Comparison of ENCODE assay signal across 21 cellular contexts in genomic region chr18:59691996-59692395, GRCh38. TPM values are rescaled to one million over a fixed set of nuclear protein-coding genes. Genes with fewer than 3 reads are reported as not detected.
DNase-seq lines count a peak whose midpoint lies in the region; ATAC-seq, FAIRE-seq and TF ChIP-seq lines count a peak whose summit lies in the region.
"Had no signal": no experiment of that assay in that cellular context is flagged by ENCODE, and none has a peak within 500 bp of the region (broad histone marks: within the 10 kb centered on the region; RNA-seq: fewer than 3 reads in every experiment).

No MANE protein-coding gene starts in this region.

- peaks cover 11% of the 10 kb centered on the region for H3K23me2 ChIP-seq in H1 (ENCODE audit: low read depth, low read length)

- CTCF ChIA-PET in H1 (lab: Charles Lee; ENCODE audit: partially characterized antibody) (interaction anchor here (1.1 to 3.1 kb wide), 2 partner anchors 10 to 233 kb away, joined by 3 to 12 read pairs; no protein-coding TSS in a partner anchor), RWPE1 (lab: Yijun Ruan, JAX) (no interaction called here)

- H4K20me1 ChIP-seq in H1 (replicated peaks in 1 of 2; ENCODE audit: control insufficient read depth in 1 of 2, insufficient read depth in 2 of 2, low read length in 2 of 2): no peaks in the 10 kb centered on the region
- H4K20me1 ChIP-seq: BLaER1 had no signal

- no peak overlapping the region for H2BK15ac ChIP-seq in H1 (ENCODE audit: low read length)

- no peak for ATAC-seq in GM18520 (IDR thresholded peaks at IDR 0.05; ENCODE audit: unreplicated experiment)
- ATAC-seq: CD8-positive, alpha-beta T cell; HCT116; K562 had no signal

- H3K36me3 ChIP-seq in H1 (ENCODE audit: control insufficient read depth in 2 of 4, insufficient read depth in 4 of 4, low read length in 3 of 4): no peaks in the 10 kb centered on the region
- H3K36me3 ChIP-seq in muscle layer of colon (ENCODE audit: insufficient read depth, low read length): no peaks in the 10 kb centered on the region
- no peaks in the 10 kb centered on the region for H3K36me3 ChIP-seq in transverse colon
- H3K36me3 ChIP-seq: BLaER1, Peyer's patch had no signal

- H3K4me3 ChIP-seq in H1 (ENCODE audit: extremely low read depth in 1 of 4, insufficient read depth in 2 of 4, low read depth in 3 of 4, low read length in 4 of 4) (no peak overlapping the region), muscle layer of colon (ENCODE audit: low read depth in 1 of 2, low read length in 2 of 2) (no peak overlapping the region), transverse colon (no peak overlapping the region)
- H3K4me3 ChIP-seq: BLaER1, K562, Peyer's patch, SK-N-MC had no signal

- H3K18ac ChIP-seq in H1 (ENCODE audit: extremely low read depth, low read length): peak overlapping the region; percentile 40; the same call in 1 of the 2 replicates

- no peak overlapping the region for H3K4me2 ChIP-seq in H1 (ENCODE audit: insufficient read depth in 1 of 2, low read depth in 2 of 2, low read length in 2 of 2)
- H3K4me2 ChIP-seq: BLaER1 had no signal

- H3K4ac ChIP-seq in H1 (replicated peaks; ENCODE audit: insufficient read length, low read depth, low read length): no peak overlapping the region

- H2AFZ ChIP-seq in H1 (ENCODE audit: low read length): no peak overlapping the region

- peak overlapping the region; percentile 9 for H4K91ac ChIP-seq in H1 (replicated peaks; ENCODE audit: insufficient read length, low read length)

- no peak overlapping the region for H3K56ac ChIP-seq in H1 (replicated peaks; ENCODE audit: insufficient read length, low read depth, low read length)

- WGBS in H1 (ENCODE audit: extremely low coverage in 1 of 2, insufficient coverage in 1 of 2, insufficient read length in 1 of 2, insufficient replicate concordance in 2 of 2, low coverage in 1 of 2, low lambda C conversion rate in 2 of 2, missing lambda C conversion rate in 1 of 2), 2 experiments: 64% methylated on average over 4 of the region's 4 CpGs; no CpG with 5 or more reads in 1 of the 2 experiments
- 65 to 83% methylated on average over 2 to 4 of the region's 4 CpGs for WGBS in transverse colon (ENCODE audit: low coverage in 1 of 2), 2 donors

- POLR2A ChIA-PET in H1 (lab: Charles Lee; ENCODE audit: partially characterized antibody) (interaction anchor here (2.3 kb wide), 1 partner anchor 11 kb away, joined by 9 read pairs; no protein-coding TSS in a partner anchor), RWPE1 (lab: Yijun Ruan, JAX; ENCODE audit: low non-redundant PET) (no interaction called here)

- no peak overlapping the region for H2BK5ac ChIP-seq in H1 (ENCODE audit: low read depth, low read length)

- H3K27ac ChIP-seq in H1 (ENCODE audit: low read depth, low read length) (no peak overlapping the region), muscle layer of colon (ENCODE audit: low read depth, low read length) (peak overlapping the region; percentile 65), transverse colon (peak overlapping the region in 3 of 4 donors; percentile 13 to 52 (median 44)), RWPE1 (no peak overlapping the region)
- H3K27ac ChIP-seq: BLaER1, Peyer's patch, SK-N-MC had no signal

- peak overlapping the region; percentile 24; the same call in 1 of the 2 replicates for H2BK20ac ChIP-seq in H1 (ENCODE audit: low read length)

- no peak overlapping the region for H3K23ac ChIP-seq in H1 (ENCODE audit: insufficient read length)

- H3K27me3 ChIP-seq in H1 (replicated peaks in 1 of 4; ENCODE audit: control insufficient read depth in 3 of 4, extremely low read depth in 1 of 4, insufficient read depth in 3 of 4, low read length in 3 of 4): peaks cover 7 to 37% (median 23%) of the 10 kb centered on the region in 4 experiments
- H3K27me3 ChIP-seq in muscle layer of colon (ENCODE audit: control insufficient read depth in 1 of 2, insufficient read depth in 2 of 2, low read length in 2 of 2): no peaks in the 10 kb centered on the region
- peaks cover 45% of the 10 kb centered on the region for H3K27me3 ChIP-seq in transverse colon
- H3K27me3 ChIP-seq: BLaER1, Peyer's patch had no signal

- H4K5ac ChIP-seq in H1 (ENCODE audit: insufficient read length, low read depth, low read length): no peak overlapping the region

- H2BK120ac ChIP-seq in H1 (replicated peaks; ENCODE audit: low read depth, low read length): no peak overlapping the region

- TF ChIP-seq CTCF in H1 (IDR thresholded peaks at IDR 0.05; ENCODE audit: control extremely low read depth in 1 of 3, insufficient read depth in 1 of 3, low read depth in 1 of 3, low read length in 3 of 3) (no peak), transverse colon (IDR thresholded peaks at IDR 0.05) (no peak), RWPE1 (conservative IDR thresholded peaks at IDR 0.05; ENCODE audit: low read depth) (no peak)

- H4K8ac ChIP-seq in H1 (ENCODE audit: extremely low read depth, insufficient read depth, low read length): no peak overlapping the region

- peak; percentile 55 for DNase-seq in HCEC 1CT
- DNase-seq in H1 (ENCODE audit: low read depth in 1 of 2, low spot score in 2 of 2): no peak
- no peak for DNase-seq in transverse colon
- DNase-seq in NCI-H2171 treated with DMSO at 0.1 percent for 48 hours (lab: John Stamatoyannopoulos, UW): no peak
- no peak for DNase-seq in RWPE1 (ENCODE audit: low spot score)
- DNase-seq: Calu3; CD8-positive, alpha-beta T cell; DMS53; NCI-H1092 treated with DMSO at 0.1 percent for 48 hours; NCI-H146; NCI-H2081; Peyer's patch; Right ventricle myocardium superior had no signal

- no peaks in the 10 kb centered on the region for H3K9me3 ChIP-seq in H1 (ENCODE audit: insufficient read depth in 2 of 2, low read depth in 1 of 2, low read length in 1 of 2)
- H3K9me3 ChIP-seq in muscle layer of colon (ENCODE audit: low read length): no peaks in the 10 kb centered on the region
- H3K9me3 ChIP-seq in transverse colon: no peaks in the 10 kb centered on the region
- H3K9me3 ChIP-seq: Peyer's patch had no signal

- H3K4me1 ChIP-seq in H1 (replicated peaks in 1 of 4; ENCODE audit: control insufficient read depth in 3 of 4, insufficient read depth in 4 of 4, low read length in 3 of 4) (peaks cover 5 to 30% (median 25%) of the 10 kb centered on the region in 4 experiments), muscle layer of colon (ENCODE audit: insufficient read depth, low read length) (peaks cover 42% of the 10 kb centered on the region), transverse colon (peaks cover 0 to 13% (median 2%) of the 10 kb centered on the region in 4 donors)
- H3K4me1 ChIP-seq: Peyer's patch had no signal

- FAIRE-seq in H1 (lab: Jason Lieb, UNC): no peak
- FAIRE-seq: K562 had no signal

- no peak overlapping the region for H3K14ac ChIP-seq in H1 (ENCODE audit: insufficient read length)

- no peaks in the 10 kb centered on the region; the same call in 1 of the 2 replicates for H3K79me1 ChIP-seq in H1 (ENCODE audit: low read depth, low read length)

- TF ChIP-seq EP300 in H1 (IDR thresholded peaks at IDR 0.05; ENCODE audit: borderline replicate concordance in 1 of 2, low read depth in 2 of 2, low read length in 2 of 2) (no peak), transverse colon (IDR thresholded peaks at IDR 0.05; ENCODE audit: low read depth) (no peak)

- TF ChIP-seq POLR2A in H1 (IDR thresholded peaks at IDR 0.05; ENCODE audit: control extremely low read depth in 1 of 2, low read depth in 2 of 2, low read length in 2 of 2): no peak
- TF ChIP-seq POLR2A in transverse colon (IDR thresholded peaks at IDR 0.05): no peak

- peak overlapping the region; percentile 77; the same call in 1 of the 2 replicates for H2AK5ac ChIP-seq in H1 (ENCODE audit: low read depth, low read length)

- intact Hi-C loops in transverse colon (cut with DNase I; ENCODE audit: low total_unique reads): loop anchor here (10.0 kb wide), 2 partner anchors 57 to 227 kb away; no protein-coding TSS in a partner anchor

- TF ChIP-seq RAD21 in H1 (IDR thresholded peaks at IDR 0.05 in 1 of 2, conservative IDR thresholded peaks at IDR 0.05 in 1 of 2; ENCODE audit: low read depth in 2 of 2, low read length in 2 of 2): no peak

- peak overlapping the region; percentile 11; the same call in 1 of the 2 replicates for H2BK12ac ChIP-seq in H1 (ENCODE audit: low read depth, low read length)

- H3K79me2 ChIP-seq in H1 (ENCODE audit: control insufficient read depth in 1 of 2, insufficient read depth in 2 of 2, low read length in 2 of 2): no peaks in the 10 kb centered on the region

- H3K9ac ChIP-seq in H1 (replicated peaks in 1 of 4; ENCODE audit: extremely low read depth in 1 of 4, low read depth in 3 of 4, low read length in 3 of 4) (no peak overlapping the region), muscle layer of colon (ENCODE audit: low read length) (no peak overlapping the region)
- H3K9ac ChIP-seq: BLaER1 had no signal

- in situ Hi-C loops in transverse colon (cut with MboI; ENCODE audit: low pct_ligation_motif_present in 1 of 4, low pct_unique_long_range_greater_than_20kb in 1 of 4, low sequenced_read_pairs in 3 of 4): no loop called here

TF ChIP-seq in H1, 55 proteins besides CTCF, POLR2A, EP300 and RAD21:
- TF ChIP-seq CBX8 (IDR thresholded peaks at IDR 0.05; ENCODE audit: borderline replicate concordance, low read depth, low read length) (no peak), HDAC6 (IDR thresholded peaks at IDR 0.05; ENCODE audit: low read depth, low read length) (no peak), GTF2F1 (IDR thresholded peaks at IDR 0.05; ENCODE audit: borderline replicate concordance, low read depth, low read length) (no peak)

RNA-seq across cellular contexts. Expression of gene CCBE1, which starts 5.2 kb away (rescaled TPM):
- total RNA-seq in H1 (2021; fragmentation: NEBNext Ultra II Directional; extraction: Animal tissue kit (Norgen Biotek cat#: 25700)): 2.6 and 4.4 TPM in 2 replicates
- 2.1 and 5.2 TPM in 2 replicates for polyA plus RNA-seq in H1 (2011; rRNA removed)
- polyA plus RNA-seq in H1 (2011; cell fraction: cytosol; rRNA removed): 4.4 TPM
- polyA plus RNA-seq in H1 (2011; cell fraction: nucleus; rRNA removed): 6.9 TPM
- 2.7 to 5.1 TPM (median 4.1 TPM) in 4 replicates for polyA plus RNA-seq in H1 (2012, experiment 1 of 2)
- 0.80 TPM for polyA plus RNA-seq in H1 (2012, experiment 2 of 2)
- 4.2 TPM for polyA plus RNA-seq in H1 (2013, experiment 1 of 2)
- polyA plus RNA-seq in H1 (2013, experiment 2 of 2): 4.2 TPM
- polyA minus RNA-seq in H1 (2011; rRNA and poly(A)+ RNA removed): 9.2 and 13.7 TPM in 2 replicates
- polyA minus RNA-seq in H1 (2011; cell fraction: cytosol; rRNA and poly(A)+ RNA removed): 1.6 TPM
- polyA minus RNA-seq in H1 (2011; cell fraction: nucleus; rRNA and poly(A)+ RNA removed): 1.7 TPM
- 10 to 100 TPM in 2 of 4 donors, 1 to 10 TPM in 2; 6.1 to 43.0 (median 15.7) TPM for total RNA-seq in transverse colon
- total RNA-seq: A673; CD8-positive, alpha-beta T cell; NCI-H460 had no signal
- polyA plus RNA-seq: K562 had no signal

Comparison
In these comparisons a context has a peak if more than half of its experiments do, and no peak if none do; other contexts are left out.
1. H3K27ac ChIP-seq: peak in muscle layer of colon (single experiment) and transverse colon (3 of 4); none in H1 (single experiment) and RWPE1 (single experiment).